Comparison of ENCODE assay signal across 9 cellular contexts in the genomic region with DNA sequence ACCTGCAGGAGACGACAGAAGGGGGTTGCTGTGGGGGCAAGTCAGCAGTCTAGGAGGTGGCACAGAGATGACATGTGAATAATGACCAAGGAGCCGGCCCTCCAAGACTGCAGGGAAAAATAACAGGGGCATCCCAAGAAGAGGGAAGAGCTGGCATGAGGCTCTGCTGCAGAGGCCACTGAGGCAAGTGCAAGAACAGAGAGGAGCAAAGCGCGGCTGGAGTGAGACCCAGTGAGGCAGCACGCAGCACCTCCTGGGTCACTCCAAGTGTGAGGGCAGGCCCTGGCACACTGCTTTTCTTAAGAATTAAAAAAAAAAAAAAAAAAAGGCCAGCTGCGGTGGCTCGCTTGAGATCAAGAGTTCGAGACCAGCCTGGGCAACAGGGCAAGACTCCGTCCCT.
DNase-seq lines count a peak whose midpoint lies in the region; TF ChIP-seq lines count a peak whose summit lies in the region.
"Had no signal": no experiment of that assay in that cellular context is flagged by ENCODE, and none has a peak within 500 bp of the region (broad histone marks: within the 10 kb centered on the region; RNA-seq: fewer than 3 reads in every experiment).

No MANE protein-coding gene starts in this region.

- H3K4me1 Mint-ChIP-seq in chondrocyte (ENCODE audit: low read depth) (peaks cover 53% of the 10 kb centered on the region), progenitor cell of endocrine pancreas (ENCODE audit: low read depth) (no peaks in the 10 kb centered on the region)

- peak overlapping the region; percentile 69 for H3K27ac Mint-ChIP-seq in chondrocyte (ENCODE audit: unreplicated experiment)
- peak overlapping the region; percentile 34 for H3K27ac Mint-ChIP-seq in progenitor cell of endocrine pancreas

- peak overlapping the region; percentile 83 to 98 (median 94) for H3K4me2 ChIP-seq in BLaER1 treated with 17β-estradiol and CSF1 and Interleukin-3, amounts not matched to agents 10 nM and 100 nM

- H3K27ac ChIP-seq in BLaER1 treated with 17β-estradiol and CSF1 and Interleukin-3, amounts not matched to agents 10 nM and 100 nM, result peak overlapping the region in 8 of 11 experiments; percentile 60 to 78 (median 72); a peak in 12 of 22 replicates
- peak overlapping the region in 1 of 5 donors; percentile 52 for H3K27ac ChIP-seq in adrenal gland

- no peaks in the 10 kb centered on the region for H3K9me3 ChIP-seq in BLaER1 treated with 17β-estradiol and CSF1 and Interleukin-3, amounts not matched to agents 10 nM and 100 nM (replicated peaks in 1 of 11)
- H3K9me3 ChIP-seq in adrenal gland (replicated peaks in 1 of 3), result no peaks in the 10 kb centered on the region

- no peaks in the 10 kb centered on the region for H3K27me3 ChIP-seq in BLaER1 treated with 17β-estradiol and CSF1 and Interleukin-3, amounts not matched to agents 10 nM and 100 nM
- no peaks in the 10 kb centered on the region for H3K27me3 ChIP-seq in adrenal gland

- no peak for TF ChIP-seq POLR2A in adrenal gland (IDR thresholded peaks at IDR 0.05)

- peak overlapping the region in 3 of 10 experiments; percentile 38 to 44 (median 43); a peak in 4 of 20 replicates for H3K4me3 ChIP-seq in BLaER1 treated with 17β-estradiol and CSF1 and Interleukin-3, amounts not matched to agents 10 nM and 100 nM
- H3K4me3 ChIP-seq in Jurkat, Clone E6-1 (ENCODE audit: low read length), result no peak overlapping the region
- H3K4me3 ChIP-seq in adrenal gland, result no peak overlapping the region

- no peak overlapping the region for H3K4me3 Mint-ChIP-seq in chondrocyte (ENCODE audit: unreplicated experiment)
- no peak overlapping the region for H3K4me3 Mint-ChIP-seq in progenitor cell of endocrine pancreas (ENCODE audit: low read depth)

- H3K36me3 Mint-ChIP-seq in chondrocyte (ENCODE audit: low read depth) (no peaks in the 10 kb centered on the region), progenitor cell of endocrine pancreas (ENCODE audit: insufficient read depth) (peaks cover 3% of the 10 kb centered on the region)

- intact Hi-C loops in adrenal gland (cut with DNase I), result loop anchor here in 1 of 2 donors (5.0 kb wide), 1 partner anchor 260 kb away; no protein-coding TSS in a partner anchor

- peaks cover 70 to 100% (median 100%) of the 10 kb centered on the region in 11 experiments for H4K20me1 ChIP-seq in BLaER1 treated with 17β-estradiol and CSF1 and Interleukin-3, amounts not matched to agents 10 nM and 100 nM

- H3K9me3 Mint-ChIP-seq in chondrocyte (ENCODE audit: low read depth), result no peaks in the 10 kb centered on the region
- no peaks in the 10 kb centered on the region for H3K9me3 Mint-ChIP-seq in progenitor cell of endocrine pancreas (ENCODE audit: low read depth)

- H3K27me3 Mint-ChIP-seq in chondrocyte (ENCODE audit: low read depth), result no peaks in the 10 kb centered on the region
- no peaks in the 10 kb centered on the region for H3K27me3 Mint-ChIP-seq in progenitor cell of endocrine pancreas

- H3K9ac ChIP-seq in BLaER1 treated with 17β-estradiol and CSF1 and Interleukin-3, amounts not matched to agents 10 nM and 100 nM, result peak overlapping the region in 10 of 11 experiments; percentile 63 to 82 (median 72); a peak in 16 of 22 replicates

- DNase-seq in Jurkat, Clone E6-1 (ENCODE audit: low read depth, low spot score), result peak; percentile 18
- DNase-seq in chondrocyte (ENCODE audit: low spot score), result no peak
- DNase-seq in progenitor cell of endocrine pancreas (ENCODE audit: low spot score, unreplicated experiment), result no peak
- DNase-seq in adrenal gland, result no peak
- DNase-seq in dermis blood vessel endothelial cell, result no peak
- DNase-seq in SIG-M5 treated with dmso at 0.1 percent for 504 hours (lab: John Stamatoyannopoulos, UW; ENCODE audit: unreplicated experiment), result no peak
- DNase-seq in islet precursor cell, result no peak
- DNase-seq: NCI-H226 had no signal

- 79 to 96% (median 86%) methylated on average over 9 of the region's 9 CpGs for WGBS in adrenal gland, 4 donors

- peaks cover 0 to 42% (median 18%) of the 10 kb centered on the region in 11 experiments; a peak in 16 of 22 replicates for H3K36me3 ChIP-seq in BLaER1 treated with 17β-estradiol and CSF1 and Interleukin-3, amounts not matched to agents 10 nM and 100 nM
- H3K36me3 ChIP-seq in adrenal gland (replicated peaks in 1 of 2), result no peaks in the 10 kb centered on the region

- peaks cover 85 to 94% (median 93%) of the 10 kb centered on the region in 10 experiments for H3K4me1 ChIP-seq in BLaER1 treated with 17β-estradiol and CSF1 and Interleukin-3, amounts not matched to agents 10 nM and 100 nM
- peaks cover 13 to 29% of the 10 kb centered on the region in 2 donors for H3K4me1 ChIP-seq in adrenal gland (replicated peaks in 1 of 2)

- TF ChIP-seq CTCF in chondrocyte (IDR thresholded peaks at IDR 0.05), result no peak
- no peak for TF ChIP-seq CTCF in progenitor cell of endocrine pancreas (IDR thresholded peaks at IDR 0.05; ENCODE audit: unreplicated experiment)
- no peak for TF ChIP-seq CTCF in adrenal gland (IDR thresholded peaks at IDR 0.05)
